17 cellular contexts compared by ENCODE assay signal in genomic region chr15:91896656-91897055, GRCh38. TPM values are rescaled to one million over a fixed set of nuclear protein-coding genes. Genes with fewer than 3 reads are reported as not detected.
A peak's percentile ranks its signal among the peaks of the same experiment; 100 is the strongest.
DNase-seq lines count a peak whose midpoint lies in the region; TF ChIP-seq lines count a peak whose summit lies in the region.
"Had no signal": no experiment of that assay in that cellular context is flagged by ENCODE, and none has a peak within 500 bp of the region (broad histone marks: within the 10 kb centered on the region; RNA-seq: fewer than 3 reads in every experiment).

No MANE protein-coding gene starts in this region.

- H3K27me3 ChIP-seq in mammary epithelial cell (ENCODE audit: insufficient read depth, low read length) (no peaks in the 10 kb centered on the region), spleen (replicated peaks in 1 of 7) (no peaks in the 10 kb centered on the region)
- H3K27me3 ChIP-seq: BLaER1 had no signal

- H2AFZ ChIP-seq in mammary epithelial cell (ENCODE audit: low read depth, low read length) = no peak overlapping the region

- no peaks in the 10 kb centered on the region for H3K9me3 Mint-ChIP-seq in MCF 10A (ENCODE audit: unreplicated experiment)

- peaks cover 45% of the 10 kb centered on the region for H3K4me1 ChIP-seq in mammary epithelial cell (ENCODE audit: insufficient read depth, low read length)
- H3K4me1 ChIP-seq in spleen = peaks cover 0 to 28% (median 6%) of the 10 kb centered on the region in 6 donors
- H3K4me1 ChIP-seq: BLaER1 had no signal

- POLR2A ChIA-PET in MCF 10A (lab: Yijun Ruan, JAX) (interaction anchor here (1.1 to 1.5 kb wide), 2 partner anchors 33 to 45 kb away, joined by 3 read pairs; no protein-coding TSS in a partner anchor), RWPE1 (lab: Yijun Ruan, JAX; ENCODE audit: low non-redundant PET) (no interaction called here)

- H3K27me3 Mint-ChIP-seq in MCF 10A (ENCODE audit: insufficient read depth, unreplicated experiment) = no peaks in the 10 kb centered on the region

- H4K20me1 ChIP-seq in mammary epithelial cell (ENCODE audit: insufficient read depth, low read length) = no peaks in the 10 kb centered on the region
- H4K20me1 ChIP-seq: BLaER1 had no signal

- no peaks in the 10 kb centered on the region for H3K9me3 ChIP-seq in mammary epithelial cell (replicated peaks; ENCODE audit: insufficient read depth, low read length)
- peaks cover 0 to 28% (median 14%) of the 10 kb centered on the region in 8 donors for H3K9me3 ChIP-seq in spleen

- BruUV-seq in mammary epithelial cell (replicated peaks; lab: Mats Ljungman, UMichigan) (no TSS peak), MCF 10A (replicated peaks; lab: Mats Ljungman, UMichigan) (no TSS peak)

- no peaks in the 10 kb centered on the region for H3K4me1 Mint-ChIP-seq in MCF 10A (ENCODE audit: insufficient read depth, unreplicated experiment)

- peaks cover 81% of the 10 kb centered on the region for H3K79me2 ChIP-seq in mammary epithelial cell (ENCODE audit: insufficient read depth, low read length)

- DNase-seq in mammary epithelial cell = peak; percentile 74
- no peak for DNase-seq in MCF 10A (ENCODE audit: unreplicated experiment)
- DNase-seq in RWPE1 (ENCODE audit: low spot score) = peak; percentile 46
- DNase-seq in epithelial cell of prostate (ENCODE audit: low read depth, low spot score) = peak; percentile 65
- DNase-seq in HT-29 (ENCODE audit: low spot score) = no peak
- DNase-seq in spleen = no peak
- DNase-seq in HUDEP-2 (lab: John Stamatoyannopoulos, UW; ENCODE audit: unreplicated experiment in 76 of 76) = no peak
- DNase-seq: CD8-positive, alpha-beta T cell; COR-L47; DMS153; DMS79 treated with DMSO at 0.1 percent for 48 hours; EL; GOT3; H9 had no signal

- intact Hi-C loops in mammary epithelial cell (cut with micrococcal nuclease) = loop anchor here (5.0 kb wide), 1 partner anchor 46 kb away; no protein-coding TSS in a partner anchor
- intact Hi-C loops in MCF 10A (cut with micrococcal nuclease) = no loop called here
- intact Hi-C loops in spleen (cut with DNase I; ENCODE audit: low total_unique reads) = no loop called here

- H3K9ac ChIP-seq in mammary epithelial cell (ENCODE audit: insufficient read depth, low read length) = no peak overlapping the region
- H3K9ac ChIP-seq: BLaER1 had no signal

- TF ChIP-seq CTCF in mammary epithelial cell (conservative IDR thresholded peaks at IDR 0.05 in 1 of 2, IDR thresholded peaks at IDR 0.05 in 1 of 2; ENCODE audit: extremely low read depth in 1 of 2, insufficient read depth in 1 of 2, low read depth in 1 of 2, low read length in 2 of 2) (no peak), MCF 10A (IDR thresholded peaks at IDR 0.05; ENCODE audit: unreplicated experiment) (no peak), RWPE1 (conservative IDR thresholded peaks at IDR 0.05; ENCODE audit: low read depth) (no peak), spleen (IDR thresholded peaks at IDR 0.05 in 8 of 11, conservative IDR thresholded peaks at IDR 0.05 in 3 of 11) (no peak)

- CTCF ChIA-PET in mammary epithelial cell (lab: Charles Lee; ENCODE audit: low non-redundant PET) (no interaction called here), MCF 10A (lab: Yijun Ruan, JAX) (interaction anchor here (0.5 to 1.7 kb wide), 4 partner anchors 29 to 47 kb away, joined by 3 to 5 read pairs (median 4); no protein-coding TSS in a partner anchor), RWPE1 (lab: Yijun Ruan, JAX) (no interaction called here)

- H3K36me3 Mint-ChIP-seq in MCF 10A (ENCODE audit: insufficient read depth, unreplicated experiment) = no peaks in the 10 kb centered on the region

- dilution Hi-C loops in mammary epithelial cell (cut with HindIII; ENCODE audit: low sequenced_read_pairs) = no loop called here

- H3K4me3 ChIP-seq in mammary epithelial cell (replicated peaks in 1 of 3; ENCODE audit: insufficient read depth in 1 of 3, low read depth in 2 of 3, low read length in 3 of 3) = no peak overlapping the region
- no peak overlapping the region for H3K4me3 ChIP-seq in spleen
- H3K4me3 ChIP-seq: BLaER1, K562 had no signal

- in situ Hi-C loops in mammary epithelial cell (cut with MboI; ENCODE audit: low sequenced_read_pairs in 2 of 2) = loop anchor here in 1 of 2 donors (5.0 kb wide), 1 partner anchor 46 kb away; no protein-coding TSS in a partner anchor

- TF ChIP-seq POLR2A in spleen (IDR thresholded peaks at IDR 0.05) = no peak

- H3K4me3 Mint-ChIP-seq in MCF 10A (ENCODE audit: unreplicated experiment) = no peak overlapping the region
- H3K4me3 Mint-ChIP-seq: CD8-positive, alpha-beta T cell; H9 had no signal

- no peak overlapping the region for H3K27ac Mint-ChIP-seq in MCF 10A (ENCODE audit: low read depth, unreplicated experiment)
- H3K27ac Mint-ChIP-seq: CD8-positive, alpha-beta T cell; H9 had no signal

- H3K36me3 ChIP-seq in mammary epithelial cell (ENCODE audit: insufficient read depth, low read length) = no peaks in the 10 kb centered on the region
- peaks cover 0 to 4% (median 0%) of the 10 kb centered on the region in 6 donors for H3K36me3 ChIP-seq in spleen
- H3K36me3 ChIP-seq: BLaER1 had no signal

- 44% methylated on average over 2 of the region's 2 CpGs for WGBS in mammary epithelial cell (ENCODE audit: low coverage, missing lambda C conversion rate)
- WGBS in spleen, 5 donors = 91 to 97% (median 94%) methylated on average over 2 of the region's 2 CpGs

- peak overlapping the region; percentile 23 for H3K4me2 ChIP-seq in mammary epithelial cell (ENCODE audit: insufficient read depth, low read depth, low read length)
- H3K4me2 ChIP-seq: BLaER1 had no signal

- peak overlapping the region; percentile 91 for H3K27ac ChIP-seq in mammary epithelial cell (ENCODE audit: insufficient read depth, low read depth, low read length)
- H3K27ac ChIP-seq in RWPE1 = no peak overlapping the region
- peak overlapping the region; percentile 83 for H3K27ac ChIP-seq in epithelial cell of prostate
- no peak overlapping the region for H3K27ac ChIP-seq in spleen
- H3K27ac ChIP-seq: 22Rv1, BLaER1 had no signal

RNA-seq across cellular contexts. Expression of gene SLCO3A1, which starts 43.1 kb away (rescaled TPM):
- total RNA-seq in mammary epithelial cell (10 to 100 TPM in 1 of 2 donors, 1 to 10 TPM in 1; 9.5 to 41.8 TPM), MCF 10A (2022) (10.1 and 11.9 TPM in 2 replicates), spleen (10 to 100 TPM; 35.9 to 79.5 (median 56.5) TPM)
- polyA plus RNA-seq in mammary epithelial cell (44.6 TPM), spleen (10 to 100 TPM in 1 of 3 donors, 1 to 10 TPM in 2; 7.5 to 11.1 (median 8.0) TPM)
- 88.8 TPM for polyA minus RNA-seq in mammary epithelial cell
- 0.47 and 2.2 TPM in 2 replicates for total RNA-seq in HT-29 (2014; rRNA removed; shearing (Covaris generic))

Comparison
In these comparisons a context has a peak if more than half of its experiments do, and no peak if none do; other contexts are left out.
1. DNase-seq: peak in mammary epithelial cell (single experiment), RWPE1 (single experiment) and epithelial cell of prostate (single experiment); none in MCF 10A (single experiment), HT-29 (single experiment), spleen (single experiment) and HUDEP-2 (0 of 76).
2. H3K27ac ChIP-seq: peak in mammary epithelial cell (single experiment) and epithelial cell of prostate (single experiment); none in RWPE1 (single experiment) and spleen (0 of 8).